Comparison of ENCODE assay signal across 17 cellular contexts in genomic region chrX:45709381-45709780, GRCh38.
A peak's percentile ranks its signal among the peaks of the same experiment; 100 is the strongest.
DNase-seq lines count a peak whose midpoint lies in the region; ATAC-seq and TF ChIP-seq lines count a peak whose summit lies in the region.
"Had no signal": no experiment of that assay in that cellular context is flagged by ENCODE, and none has a peak within 500 bp of the region (broad histone marks: within the 10 kb centered on the region; RNA-seq: fewer than 3 reads in every experiment).

No MANE protein-coding gene starts in this region.

- TF ChIP-seq POLR2A in uterus (IDR thresholded peaks at IDR 0.05) = no peak
- no peak for TF ChIP-seq POLR2A in gastroesophageal sphincter (IDR thresholded peaks at IDR 0.05)

- H3K4me3 ChIP-seq in Loucy (ENCODE audit: low read length, poor library complexity, severe bottlenecking) (no peak overlapping the region), uterus (no peak overlapping the region), gastroesophageal sphincter (no peak overlapping the region)
- H3K4me3 ChIP-seq: left ventricle myocardium inferior had no signal

- H3K79me2 ChIP-seq in Loucy (ENCODE audit: insufficient read depth, low read length) = no peaks in the 10 kb centered on the region

- TF ChIP-seq CTCF in activated CD8-positive, alpha-beta T cell treated with anti-CD3 and anti-CD28 coated beads for 36 hours (IDR thresholded peaks at IDR 0.05) = no peak
- no peak for TF ChIP-seq CTCF in Loucy (conservative IDR thresholded peaks at IDR 0.05; ENCODE audit: low read length)
- no peak for TF ChIP-seq CTCF in uterus (IDR thresholded peaks at IDR 0.05)
- TF ChIP-seq CTCF in gastroesophageal sphincter (IDR thresholded peaks at IDR 0.05) = no peak

- no peak overlapping the region for H2AFZ ChIP-seq in Loucy (ENCODE audit: low read length)

- no peak for ATAC-seq in activated CD8-positive, alpha-beta T cell treated with anti-CD3 and anti-CD28 coated beads for 36 hours
- ATAC-seq in activated CD8-positive, alpha-beta T cell treated with anti-CD3 and anti-CD28 coated beads, Interleukin-2, amount 10 ng/mL, durations not matched to agents 7 days and 5 days = no peak
- ATAC-seq in activated naive CD8-positive, alpha-beta T cell treated with anti-CD3 and anti-CD28 coated beads, Interleukin-2, amount 50 U/mL, for 24 hours = no peak
- ATAC-seq in gastroesophageal sphincter = no peak

- CTCF ChIA-PET in activated CD8-positive, alpha-beta T cell treated with anti-CD3 and anti-CD28 coated beads for 36 hours (lab: Charles Lee) = interaction anchor here (1.0 to 1.3 kb wide), 2 partner anchors 94 to 142 kb away, joined by 3 read pairs; no protein-coding TSS in a partner anchor
- CTCF ChIA-PET in activated CD8-positive, alpha-beta T cell treated with anti-CD3 and anti-CD28 coated beads, Interleukin-2, amount 10 ng/mL, durations not matched to agents 7 days and 5 days (lab: Charles Lee) = interaction anchor here (1.7 kb wide), 1 partner anchor 10 kb away, joined by 3 read pairs; no protein-coding TSS in a partner anchor

- peak overlapping the region; percentile 66 for H3K4me2 ChIP-seq in Loucy (ENCODE audit: low read depth, low read length, poor library complexity, severe bottlenecking)

- peak overlapping the region; percentile 80 for H3K27ac Mint-ChIP-seq in activated CD8-positive, alpha-beta T cell treated with anti-CD3 and anti-CD28 coated beads for 36 hours
- H3K27ac Mint-ChIP-seq in activated CD8-positive, alpha-beta T cell treated with anti-CD3 and anti-CD28 coated beads, Interleukin-2, amount 10 ng/mL, durations not matched to agents 7 days and 5 days = no peak overlapping the region
- H3K27ac Mint-ChIP-seq in activated naive CD8-positive, alpha-beta T cell treated with anti-CD3 and anti-CD28 coated beads, Interleukin-2, amount 50 U/mL, for 24 hours = peak overlapping the region; percentile 88
- H3K27ac Mint-ChIP-seq: brain, nephron had no signal

- H3K27me3 ChIP-seq in Loucy (ENCODE audit: insufficient read depth, low read length, poor library complexity, severe bottlenecking) = no peaks in the 10 kb centered on the region
- H3K27me3 ChIP-seq in uterus = no peaks in the 10 kb centered on the region
- no peaks in the 10 kb centered on the region for H3K27me3 ChIP-seq in gastroesophageal sphincter

- no peak for TF ChIP-seq EP300 in gastroesophageal sphincter (IDR thresholded peaks at IDR 0.05)

- H3K27ac ChIP-seq in uterus (no peak overlapping the region), gastroesophageal sphincter (no peak overlapping the region)
- H3K27ac ChIP-seq: left ventricle myocardium inferior had no signal

- H3K9me3 Mint-ChIP-seq in activated CD8-positive, alpha-beta T cell treated with anti-CD3 and anti-CD28 coated beads for 36 hours = no peaks in the 10 kb centered on the region
- H3K9me3 Mint-ChIP-seq in activated CD8-positive, alpha-beta T cell treated with anti-CD3 and anti-CD28 coated beads, Interleukin-2, amount 10 ng/mL, durations not matched to agents 7 days and 5 days (ENCODE audit: insufficient read depth) = no peaks in the 10 kb centered on the region
- H3K9me3 Mint-ChIP-seq in activated naive CD8-positive, alpha-beta T cell treated with anti-CD3 and anti-CD28 coated beads, Interleukin-2, amount 50 U/mL, for 24 hours = no peaks in the 10 kb centered on the region

- peaks cover 50% of the 10 kb centered on the region for H3K4me1 Mint-ChIP-seq in activated CD8-positive, alpha-beta T cell treated with anti-CD3 and anti-CD28 coated beads for 36 hours (ENCODE audit: low read depth)
- peaks cover 28% of the 10 kb centered on the region for H3K4me1 Mint-ChIP-seq in activated CD8-positive, alpha-beta T cell treated with anti-CD3 and anti-CD28 coated beads, Interleukin-2, amount 10 ng/mL, durations not matched to agents 7 days and 5 days (ENCODE audit: low read depth)
- H3K4me1 Mint-ChIP-seq in activated naive CD8-positive, alpha-beta T cell treated with anti-CD3 and anti-CD28 coated beads, Interleukin-2, amount 50 U/mL, for 24 hours = peaks cover 63% of the 10 kb centered on the region
- H3K4me1 Mint-ChIP-seq: brain, nephron had no signal

- no peaks in the 10 kb centered on the region for H3K27me3 Mint-ChIP-seq in activated CD8-positive, alpha-beta T cell treated with anti-CD3 and anti-CD28 coated beads for 36 hours
- no peaks in the 10 kb centered on the region for H3K27me3 Mint-ChIP-seq in activated CD8-positive, alpha-beta T cell treated with anti-CD3 and anti-CD28 coated beads, Interleukin-2, amount 10 ng/mL, durations not matched to agents 7 days and 5 days (ENCODE audit: low read depth)
- no peaks in the 10 kb centered on the region for H3K27me3 Mint-ChIP-seq in activated naive CD8-positive, alpha-beta T cell treated with anti-CD3 and anti-CD28 coated beads, Interleukin-2, amount 50 U/mL, for 24 hours
- H3K27me3 Mint-ChIP-seq: CD8-positive, alpha-beta memory T cell had no signal

- peak overlapping the region; percentile 19 for H3K9ac ChIP-seq in Loucy (ENCODE audit: low read depth, low read length, poor library complexity, severe bottlenecking)

- H3K4me1 ChIP-seq in Loucy (ENCODE audit: insufficient read depth, low read length, poor library complexity, severe bottlenecking) = peaks cover 26% of the 10 kb centered on the region
- H3K4me1 ChIP-seq in uterus = no peaks in the 10 kb centered on the region
- H3K4me1 ChIP-seq in gastroesophageal sphincter = no peaks in the 10 kb centered on the region
- H3K4me1 ChIP-seq: left ventricle myocardium inferior had no signal

- H3K9me3 ChIP-seq in Loucy (ENCODE audit: insufficient read depth, low read depth, low read length) (no peaks in the 10 kb centered on the region), uterus (no peaks in the 10 kb centered on the region), gastroesophageal sphincter (no peaks in the 10 kb centered on the region)
- H3K9me3 ChIP-seq: left ventricle myocardium inferior had no signal

- WGBS in gastroesophageal sphincter (ENCODE audit: low coverage in 1 of 2), 2 donors = 92% methylated on average over 1 of the region's 1 CpG; no CpG with 5 or more reads in 1 of the 2 donors

- intact Hi-C loops in activated CD8-positive, alpha-beta T cell treated with anti-CD3 and anti-CD28 coated beads for 36 hours (cut with micrococcal nuclease) = no loop called here
- intact Hi-C loops in uterus (cut with DNase I; ENCODE audit: low total_unique reads) = no loop called here

- H3K4me3 Mint-ChIP-seq in activated CD8-positive, alpha-beta T cell treated with anti-CD3 and anti-CD28 coated beads for 36 hours = no peak overlapping the region
- no peak overlapping the region for H3K4me3 Mint-ChIP-seq in activated CD8-positive, alpha-beta T cell treated with anti-CD3 and anti-CD28 coated beads, Interleukin-2, amount 10 ng/mL, durations not matched to agents 7 days and 5 days
- H3K4me3 Mint-ChIP-seq in activated naive CD8-positive, alpha-beta T cell treated with anti-CD3 and anti-CD28 coated beads, Interleukin-2, amount 50 U/mL, for 24 hours = peak overlapping the region; percentile 35
- H3K4me3 Mint-ChIP-seq: brain; CD8-positive, alpha-beta memory T cell; nephron had no signal

- H4K20me1 ChIP-seq in Loucy (ENCODE audit: insufficient read depth, low read length, poor library complexity, severe bottlenecking) = no peaks in the 10 kb centered on the region

- peaks cover 7% of the 10 kb centered on the region; the same call in 1 of the 2 replicates for H3F3A ChIP-seq in Loucy (ENCODE audit: low read depth)

- H3K9me2 ChIP-seq in Loucy (replicated peaks; ENCODE audit: low read depth, low read length) = no peaks in the 10 kb centered on the region

- no peak for DNase-seq in activated CD8-positive, alpha-beta T cell treated with anti-CD3 and anti-CD28 coated beads for 36 hours
- DNase-seq in activated CD8-positive, alpha-beta T cell treated with anti-CD3 and anti-CD28 coated beads, Interleukin-2, amount 10 ng/mL, durations not matched to agents 7 days and 5 days = no peak
- DNase-seq in activated naive CD8-positive, alpha-beta T cell treated with anti-CD3 and anti-CD28 coated beads, Interleukin-2, amount 50 U/mL, for 24 hours = no peak
- DNase-seq in myocyte (ENCODE audit: low read depth) = peak; percentile 55
- no peak for DNase-seq in uterus
- no peak for DNase-seq in NCI-H69 (lab: John Stamatoyannopoulos, UW)
- DNase-seq: activated CD4-positive, alpha-beta T cell treated with anti-CD3 and anti-CD28 coated beads for 1 hour; CD8-positive, alpha-beta memory T cell; left ventricle myocardium inferior; MM.1S; NCI-H187; NCI-H524; retina had no signal

- POLR2A ChIA-PET in activated CD8-positive, alpha-beta T cell treated with anti-CD3 and anti-CD28 coated beads for 36 hours (lab: Charles Lee) = interaction anchor here (2.0 to 2.3 kb wide), 2 partner anchors 50 to 61 kb away, joined by 15 to 20 read pairs; no protein-coding TSS in a partner anchor
- POLR2A ChIA-PET in activated CD8-positive, alpha-beta T cell treated with anti-CD3 and anti-CD28 coated beads, Interleukin-2, amount 10 ng/mL, durations not matched to agents 7 days and 5 days (lab: Charles Lee) = no interaction called here

- H3K36me3 ChIP-seq in Loucy (ENCODE audit: insufficient read depth, low read length) (no peaks in the 10 kb centered on the region), uterus (no peaks in the 10 kb centered on the region), gastroesophageal sphincter (no peaks in the 10 kb centered on the region)
- H3K36me3 ChIP-seq: left ventricle myocardium inferior had no signal

- H3K36me3 Mint-ChIP-seq in activated CD8-positive, alpha-beta T cell treated with anti-CD3 and anti-CD28 coated beads for 36 hours (ENCODE audit: low read depth) = no peaks in the 10 kb centered on the region
- H3K36me3 Mint-ChIP-seq in activated CD8-positive, alpha-beta T cell treated with anti-CD3 and anti-CD28 coated beads, Interleukin-2, amount 10 ng/mL, durations not matched to agents 7 days and 5 days (ENCODE audit: low read depth) = no peaks in the 10 kb centered on the region
- no peaks in the 10 kb centered on the region for H3K36me3 Mint-ChIP-seq in activated naive CD8-positive, alpha-beta T cell treated with anti-CD3 and anti-CD28 coated beads, Interleukin-2, amount 50 U/mL, for 24 hours (ENCODE audit: low read depth)
- H3K36me3 Mint-ChIP-seq: brain; CD8-positive, alpha-beta memory T cell had no signal
